ENCODE assay signal across 1 cellular context in the genomic region with DNA sequence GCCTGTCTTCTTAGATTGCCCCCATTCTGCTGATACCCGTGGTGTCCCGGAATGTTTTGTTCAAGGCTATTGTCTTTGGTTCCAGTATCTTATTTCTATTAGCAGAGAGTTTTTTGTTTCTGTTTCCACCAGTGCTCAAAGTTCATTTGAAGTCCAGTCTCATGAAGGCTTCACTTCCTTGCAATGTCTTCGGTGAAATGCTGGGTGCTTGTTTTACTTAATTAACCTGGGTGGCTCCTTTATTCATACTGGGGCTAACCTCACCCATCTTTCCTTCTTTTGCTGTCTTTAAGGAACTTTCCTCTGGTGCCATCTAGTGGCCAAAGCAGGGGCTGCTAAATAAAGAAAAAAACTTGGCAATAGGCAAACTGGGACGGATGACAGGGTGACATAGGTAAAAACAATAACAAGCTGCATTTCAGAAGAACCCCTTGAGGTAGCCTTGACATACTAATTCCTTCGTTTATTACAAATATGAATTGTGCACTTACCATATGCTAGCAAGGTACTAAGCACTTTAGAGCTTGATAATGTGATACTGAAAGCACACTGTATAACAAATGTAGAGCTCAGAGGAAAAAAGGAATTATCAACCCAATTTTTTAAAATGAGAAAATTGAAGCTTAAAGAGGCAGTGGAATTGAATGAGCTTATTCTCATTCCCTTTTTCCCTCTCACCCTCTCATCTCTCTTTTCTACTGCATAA.
TF ChIP-seq lines count a peak whose summit lies in the region.

No MANE protein-coding gene starts in this region.

TF ChIP-seq in HepG2, 621 proteins besides CTCF, POLR2A, EP300 and RAD21 (continued from another document and continues in another):
- peak in 1 of 2 experiments; percentile 54; a peak in 1 of 4 replicates for TF ChIP-seq KLF16 (CRISPR knock-in tag; IDR thresholded peaks at IDR 0.05)
- 0 out of 2 replicates have a peak, but pooled peaks have one; percentile 15 for TF ChIP-seq FOXA3 (CRISPR knock-in tag; IDR thresholded peaks at IDR 0.05)
- TF ChIP-seq NR2C2 (CRISPR knock-in tag; IDR thresholded peaks at IDR 0.05; ENCODE audit: borderline replicate concordance): no peak
- TF ChIP-seq GATA4 (IDR thresholded peaks at IDR 0.05; ENCODE audit: borderline replicate concordance, low read depth): no peak
- TF ChIP-seq ZSCAN5A (CRISPR knock-in tag; IDR thresholded peaks at IDR 0.05; ENCODE audit: borderline replicate concordance): no peak
- TF ChIP-seq FOXA1 (IDR thresholded peaks at IDR 0.05): no peak
- TF ChIP-seq FOXA1 (CRISPR knock-in tag; IDR thresholded peaks at IDR 0.05): 0 out of 2 replicates have a peak, but pooled peaks have one; percentile 21
- 0 out of 2 replicates have a peak, but pooled peaks have one; percentile 22 for TF ChIP-seq ZNF816 (CRISPR knock-in tag; IDR thresholded peaks at IDR 0.05; ENCODE audit: borderline replicate concordance)
- peak; percentile 17 for TF ChIP-seq XRCC5 (optimal IDR thresholded peaks at IDR 0.05; ENCODE audit: low read length)
- TF ChIP-seq THAP11 (CRISPR knock-in tag; IDR thresholded peaks at IDR 0.05): peak; percentile 35; the same call in 1 of the 2 replicates
- TF ChIP-seq ZFP82 (CRISPR knock-in tag; IDR thresholded peaks at IDR 0.05; ENCODE audit: borderline replicate concordance): 0 out of 2 replicates have a peak, but pooled peaks have one; percentile 74
- TF ChIP-seq ZNF205 (CRISPR knock-in tag; IDR thresholded peaks at IDR 0.05): peak; percentile 40; the same call in 1 of the 2 replicates
- no peak for TF ChIP-seq SOX13 (IDR thresholded peaks at IDR 0.05)
- TF ChIP-seq SOX13 (CRISPR knock-in tag; conservative IDR thresholded peaks at IDR 0.05 in 1 of 2, IDR thresholded peaks at IDR 0.05 in 1 of 2): peak in 1 of 2 experiments; percentile 31; a peak in 1 of 4 replicates
- TF ChIP-seq ZFP62 (CRISPR knock-in tag; IDR thresholded peaks at IDR 0.05): no peak
- TF ChIP-seq, protein P1, sequence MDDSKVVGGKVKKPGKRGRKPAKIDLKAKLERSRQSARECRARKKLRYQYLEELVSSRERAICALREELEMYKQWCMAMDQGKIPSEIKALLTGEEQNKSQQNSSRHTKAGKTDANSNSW (CRISPR knock-in tag; IDR thresholded peaks at IDR 0.05; ENCODE audit: borderline replicate concordance): 0 out of 2 replicates have a peak, but pooled peaks have one; percentile 30
- TF ChIP-seq ARID5B (CRISPR knock-in tag; IDR thresholded peaks at IDR 0.05): peak; percentile 54; the same call in 1 of the 2 replicates
- TF ChIP-seq ZFP36L1 (CRISPR knock-in tag; IDR thresholded peaks at IDR 0.05): peak; percentile 65; the same call in 1 of the 2 replicates
- TF ChIP-seq STAG1 (CRISPR knock-in tag; IDR thresholded peaks at IDR 0.05): peak; percentile 98
- TF ChIP-seq SAFB2 (CRISPR knock-in tag; IDR thresholded peaks at IDR 0.05; ENCODE audit: borderline replicate concordance, low read depth): no peak
- TF ChIP-seq NFAT5 (CRISPR knock-in tag; IDR thresholded peaks at IDR 0.05): no peak
- TF ChIP-seq ZNF781 (CRISPR knock-in tag; IDR thresholded peaks at IDR 0.05; ENCODE audit: borderline replicate concordance, not compliant biosample characterization): peak; percentile 54
- no peak for TF ChIP-seq ZBTB2 (CRISPR knock-in tag; IDR thresholded peaks at IDR 0.05; ENCODE audit: low read depth)
- TF ChIP-seq ERF (CRISPR knock-in tag; IDR thresholded peaks at IDR 0.05): peak; percentile 57; the same call in 1 of the 2 replicates
- TF ChIP-seq ZFP90 (CRISPR knock-in tag; IDR thresholded peaks at IDR 0.05; ENCODE audit: borderline replicate concordance): no peak
- TF ChIP-seq, protein P2, sequence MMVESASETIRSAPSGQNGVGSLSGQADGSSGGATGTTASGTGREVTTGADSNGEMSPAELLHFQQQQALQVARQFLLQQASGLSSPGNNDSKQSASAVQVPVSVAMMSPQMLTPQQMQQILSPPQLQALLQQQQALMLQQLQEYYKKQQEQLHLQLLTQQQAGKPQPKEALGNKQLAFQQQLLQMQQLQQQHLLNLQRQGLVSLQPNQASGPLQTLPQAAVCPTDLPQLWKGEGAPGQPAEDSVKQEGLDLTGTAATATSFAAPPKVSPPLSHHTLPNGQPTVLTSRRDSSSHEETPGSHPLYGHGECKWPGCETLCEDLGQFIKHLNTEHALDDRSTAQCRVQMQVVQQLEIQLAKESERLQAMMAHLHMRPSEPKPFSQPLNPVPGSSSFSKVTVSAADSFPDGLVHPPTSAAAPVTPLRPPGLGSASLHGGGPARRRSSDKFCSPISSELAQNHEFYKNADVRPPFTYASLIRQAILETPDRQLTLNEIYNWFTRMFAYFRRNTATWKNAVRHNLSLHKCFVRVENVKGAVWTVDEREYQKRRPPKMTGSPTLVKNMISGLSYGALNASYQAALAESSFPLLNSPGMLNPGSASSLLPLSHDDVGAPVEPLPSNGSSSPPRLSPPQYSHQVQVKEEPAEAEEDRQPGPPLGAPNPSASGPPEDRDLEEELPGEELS (CRISPR knock-in tag; IDR thresholded peaks at IDR 0.05): 0 out of 2 replicates have a peak, but pooled peaks have one; percentile 32
- peak; percentile 55; the same call in 1 of the 2 replicates for TF ChIP-seq ZMYM4 (CRISPR knock-in tag; IDR thresholded peaks at IDR 0.05)
- TF ChIP-seq AHR (CRISPR knock-in tag; IDR thresholded peaks at IDR 0.05): no peak
- no peak for TF ChIP-seq MTA1 (CRISPR knock-in tag; IDR thresholded peaks at IDR 0.05; ENCODE audit: borderline replicate concordance)
- TF ChIP-seq HOMEZ (CRISPR knock-in tag; IDR thresholded peaks at IDR 0.05; ENCODE audit: low read depth): peak; percentile 31; the same call in 1 of the 2 replicates
- peak; percentile 61; the same call in 1 of the 2 replicates for TF ChIP-seq IRF2 (CRISPR knock-in tag; IDR thresholded peaks at IDR 0.05)
- TF ChIP-seq, protein P3, sequence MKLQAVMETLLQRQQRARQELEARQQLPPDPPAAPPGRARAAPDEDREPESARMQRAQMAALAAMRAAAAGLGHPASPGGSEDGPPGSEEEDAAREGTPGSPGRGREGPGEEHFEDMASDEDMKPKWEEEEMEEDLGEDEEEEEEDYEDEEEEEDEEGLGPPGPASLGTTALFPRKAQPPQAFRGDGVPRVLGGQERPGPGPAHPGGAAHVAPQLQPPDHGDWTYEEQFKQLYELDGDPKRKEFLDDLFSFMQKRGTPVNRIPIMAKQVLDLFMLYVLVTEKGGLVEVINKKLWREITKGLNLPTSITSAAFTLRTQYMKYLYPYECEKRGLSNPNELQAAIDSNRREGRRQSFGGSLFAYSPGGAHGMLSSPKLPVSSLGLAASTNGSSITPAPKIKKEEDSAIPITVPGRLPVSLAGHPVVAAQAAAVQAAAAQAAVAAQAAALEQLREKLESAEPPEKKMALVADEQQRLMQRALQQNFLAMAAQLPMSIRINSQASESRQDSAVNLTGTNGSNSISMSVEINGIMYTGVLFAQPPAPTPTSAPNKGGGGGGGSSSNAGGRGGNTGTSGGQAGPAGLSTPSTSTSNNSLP (IDR thresholded peaks at IDR 0.05; ENCODE audit: low read depth, low read length): 0 out of 2 replicates have a peak, but pooled peaks have one; percentile 57
- TF ChIP-seq ZNF101 (CRISPR knock-in tag; IDR thresholded peaks at IDR 0.05; ENCODE audit: borderline replicate concordance, low read depth): no peak
- TF ChIP-seq, protein P4, sequence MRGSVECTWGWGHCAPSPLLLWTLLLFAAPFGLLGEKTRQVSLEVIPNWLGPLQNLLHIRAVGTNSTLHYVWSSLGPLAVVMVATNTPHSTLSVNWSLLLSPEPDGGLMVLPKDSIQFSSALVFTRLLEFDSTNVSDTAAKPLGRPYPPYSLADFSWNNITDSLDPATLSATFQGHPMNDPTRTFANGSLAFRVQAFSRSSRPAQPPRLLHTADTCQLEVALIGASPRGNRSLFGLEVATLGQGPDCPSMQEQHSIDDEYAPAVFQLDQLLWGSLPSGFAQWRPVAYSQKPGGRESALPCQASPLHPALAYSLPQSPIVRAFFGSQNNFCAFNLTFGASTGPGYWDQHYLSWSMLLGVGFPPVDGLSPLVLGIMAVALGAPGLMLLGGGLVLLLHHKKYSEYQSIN (CRISPR knock-in tag; IDR thresholded peaks at IDR 0.05; ENCODE audit: borderline replicate concordance): no peak
- TF ChIP-seq ZNF230 (CRISPR knock-in tag; IDR thresholded peaks at IDR 0.05): peak; percentile 98
- TF ChIP-seq BCL6 (CRISPR knock-in tag; IDR thresholded peaks at IDR 0.05): peak; percentile 44; the same call in 1 of the 2 replicates
